ENCODE assay signal across 16 cellular contexts in the genomic region with DNA sequence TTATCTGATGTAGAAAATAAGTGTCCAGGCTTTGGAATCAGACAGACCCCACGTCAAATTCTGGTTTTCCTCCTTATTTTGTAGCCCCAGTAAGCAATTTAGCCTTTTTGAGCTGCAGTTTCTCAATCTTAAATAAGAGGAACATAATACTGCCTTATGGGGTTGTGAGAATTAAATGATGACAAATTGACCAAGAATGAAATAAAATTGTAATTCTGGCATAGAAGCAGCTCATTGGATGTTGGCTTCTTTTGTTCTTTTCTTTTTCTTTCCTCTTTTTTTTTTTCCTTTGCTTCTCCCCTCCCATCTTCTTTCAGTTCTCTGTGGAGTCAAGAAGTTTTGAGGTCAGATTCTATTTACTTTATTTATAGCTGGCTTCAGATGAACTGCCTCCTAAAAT.
"Had no signal": no experiment of that assay in that cellular context is flagged by ENCODE, and none has a peak within 500 bp of the region (broad histone marks: within the 10 kb centered on the region; RNA-seq: fewer than 3 reads in every experiment).

No MANE protein-coding gene starts in this region.

- DNase-seq: activated CD4-positive, alpha-beta T cell treated with anti-CD3 and anti-CD28 coated beads for 48 hours; activated CD8-positive, alpha-beta memory T cell treated with anti-CD3 and anti-CD28 coated beads for 24 hours; activated effector memory CD4-positive, alpha-beta T cell treated with anti-CD3 and anti-CD28 coated beads, Interleukin-2, amount 50 U/mL, for 16 hours; caudate nucleus; effector CD4-positive, alpha-beta T cell; kidney; left ventricle myocardium inferior; mesenchymal stem cell; pancreas; retina; stimulated activated CD4-positive, alpha-beta T cell treated with anti-CD3 and anti-CD28 coated beads, Interleukin-4, amount 100 ng/mL, for 4 hours; substantia nigra; trophoblast cell had no signal

- H3K4me3 ChIP-seq: coronary artery, left ventricle myocardium inferior, neural progenitor cell, pancreas, skin epidermis had no signal

- H3K27ac Mint-ChIP-seq: neural progenitor cell had no signal

- ATAC-seq: pancreas had no signal

- H3K9me3 Mint-ChIP-seq: neural progenitor cell had no signal

- H3K4me3 Mint-ChIP-seq: neural progenitor cell had no signal
